In genomic region chr15:97482521-97482920, GRCh38 we compare ENCODE assay signal across 18 cellular contexts.
DNase-seq lines count a peak whose midpoint lies in the region; ATAC-seq, FAIRE-seq and TF ChIP-seq lines count a peak whose summit lies in the region.
"Had no signal": no experiment of that assay in that cellular context is flagged by ENCODE, and none has a peak within 500 bp of the region (broad histone marks: within the 10 kb centered on the region; RNA-seq: fewer than 3 reads in every experiment).

No MANE protein-coding gene starts in this region.

- no peak overlapping the region for H3K23ac ChIP-seq in mesendoderm (ENCODE audit: low read length)

- H3K27ac ChIP-seq in VCaP (no peak overlapping the region), mesendoderm (ENCODE audit: low read depth, low read length) (no peak overlapping the region)
- H3K27ac ChIP-seq: tibial nerve had no signal

- no peak overlapping the region for H2BK5ac ChIP-seq in mesendoderm (ENCODE audit: low read length)

- no peak overlapping the region for H3K4me3 Mint-ChIP-seq in T-helper 17 cell

- no peak overlapping the region for H4K5ac ChIP-seq in mesendoderm (ENCODE audit: low read length)

- H3K56ac ChIP-seq in mesendoderm (ENCODE audit: low read length) = no peak overlapping the region

- DNase-seq in Daoy (ENCODE audit: low read depth) (peak; percentile 21), HT-29 (ENCODE audit: low spot score) (peak; percentile 36), mesendoderm (peak; percentile 31), D721Med (ENCODE audit: insufficient read length, low spot score) (no peak), T-helper 17 cell (no peak)
- DNase-seq: DMS153; effector CD4-positive, alpha-beta T cell; head of caudate nucleus; kidney; NCI-H187 treated with DMSO at 0.1 percent for 48 hours; retina; stimulated activated naive CD4-positive, alpha-beta T cell treated with Interleukin-2 at 50 U/mL for 16 hours; T-helper 1 cell had no signal

- no peak overlapping the region for H2BK15ac ChIP-seq in mesendoderm (replicated peaks; ENCODE audit: low read depth)

- ATAC-seq in GM21390 (IDR thresholded peaks at IDR 0.05; ENCODE audit: unreplicated experiment) = no peak
- no peak for ATAC-seq in T-helper 17 cell
- ATAC-seq: Right ventricle myocardium inferior had no signal

- no peak overlapping the region for H3K18ac ChIP-seq in mesendoderm (ENCODE audit: low read length)

- no peak overlapping the region for H3K4ac ChIP-seq in mesendoderm (ENCODE audit: low read depth, low read length)

- H4K8ac ChIP-seq in mesendoderm (ENCODE audit: low read depth, low read length) = no peak overlapping the region

- no CpG with 5 or more reads among the region's 3 CpGs for WGBS in mesendoderm (ENCODE audit: extremely low coverage, insufficient coverage, low lambda C conversion rate)

- no peak overlapping the region for H2BK120ac ChIP-seq in mesendoderm (ENCODE audit: low read depth, low read length)

- H3K4me1 ChIP-seq in mesendoderm (ENCODE audit: control insufficient read depth, low read depth, low read length) = no peaks in the 10 kb centered on the region
- H3K4me1 ChIP-seq: HAP-1, tibial nerve had no signal

- H3K9me3 ChIP-seq in T-helper 17 cell (ENCODE audit: control insufficient read depth, low read length, poor library complexity, severe bottlenecking) = no peaks in the 10 kb centered on the region
- H3K9me3 ChIP-seq: HAP-1 had no signal

- H3K36me3 ChIP-seq in mesendoderm (ENCODE audit: control insufficient read depth, insufficient read depth, low read length) = no peaks in the 10 kb centered on the region
- H3K36me3 ChIP-seq: HAP-1, tibial nerve had no signal

- H3K79me2 ChIP-seq in mesendoderm (ENCODE audit: control insufficient read depth, insufficient read depth, low read length) = no peaks in the 10 kb centered on the region

- no peaks in the 10 kb centered on the region for H3K27me3 ChIP-seq in mesendoderm (ENCODE audit: insufficient read depth, low read length, poor library complexity)
- H3K27me3 ChIP-seq: tibial nerve had no signal

- no peak overlapping the region for H3K9ac ChIP-seq in mesendoderm (ENCODE audit: low read length)

- no peak overlapping the region for H2AK5ac ChIP-seq in mesendoderm (ENCODE audit: low read length)

- TF ChIP-seq CTCF in VCaP (conservative IDR thresholded peaks at IDR 0.05) (peak; percentile 69), D721Med (IDR thresholded peaks at IDR 0.05; ENCODE audit: insufficient read depth, missing control alignments) (no peak)

- no peaks in the 10 kb centered on the region for H3K4me1 Mint-ChIP-seq in T-helper 17 cell

- H3K27ac Mint-ChIP-seq in T-helper 17 cell = no peak overlapping the region

- no peak for FAIRE-seq in D721Med (lab: Jason Lieb, UNC)
- FAIRE-seq: kidney had no signal

- H3K27me3 Mint-ChIP-seq in T-helper 17 cell = no peaks in the 10 kb centered on the region

- no peaks in the 10 kb centered on the region for H3K79me1 ChIP-seq in mesendoderm (ENCODE audit: low read length)

- H3K36me3 Mint-ChIP-seq in T-helper 17 cell (ENCODE audit: low read depth) = no peaks in the 10 kb centered on the region

- no peak overlapping the region for H3K4me3 ChIP-seq in mesendoderm (ENCODE audit: low read length)
- H3K4me3 ChIP-seq: HAP-1, tibial nerve had no signal

- no peak overlapping the region for H3K4me2 ChIP-seq in mesendoderm (ENCODE audit: low read length)

Comparison
In these comparisons a context has a peak if more than half of its experiments do, and no peak if none do; other contexts are left out.
1. DNase-seq: peak in Daoy (single experiment), HT-29 (single experiment) and mesendoderm (single experiment); none in D721Med (single experiment) and T-helper 17 cell (0 of 3).